Comparison of ENCODE assay signal across 20 cellular contexts in the genomic region with DNA sequence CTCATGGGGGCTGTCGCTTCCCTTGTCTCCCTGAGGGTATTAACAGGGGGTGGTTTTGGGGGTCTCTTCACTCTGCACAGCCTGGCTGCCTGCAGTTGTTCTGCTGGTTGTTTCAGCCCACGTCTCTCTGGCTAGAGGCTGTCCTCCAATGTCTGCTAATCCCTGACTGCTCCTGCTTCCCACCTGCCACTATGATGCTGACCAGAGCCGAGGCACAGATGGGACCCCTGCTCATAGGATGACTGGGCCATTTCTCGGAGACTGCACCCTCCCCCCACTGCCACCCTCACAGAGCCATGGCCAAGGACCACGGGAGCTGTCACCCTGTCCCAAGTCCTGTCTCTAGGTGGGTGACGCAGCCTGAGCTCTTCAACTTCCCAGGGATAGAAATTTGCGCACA. TPM values are rescaled to one million over a fixed set of nuclear protein-coding genes. Genes with fewer than 3 reads are reported as not detected.
DNase-seq lines count a peak whose midpoint lies in the region; ATAC-seq and TF ChIP-seq lines count a peak whose summit lies in the region.
"Had no signal": no experiment of that assay in that cellular context is flagged by ENCODE, and none has a peak within 500 bp of the region (broad histone marks: within the 10 kb centered on the region; RNA-seq: fewer than 3 reads in every experiment).

No MANE protein-coding gene starts in this region.

- H3K4me1 ChIP-seq in effector memory CD4-positive, alpha-beta T cell (ENCODE audit: control insufficient read depth, insufficient read depth, low read length, poor library complexity, severe bottlenecking): peaks cover 26% of the 10 kb centered on the region

- H3K27me3 ChIP-seq in effector memory CD4-positive, alpha-beta T cell (replicated peaks; ENCODE audit: control insufficient read depth, insufficient read depth, low read length, poor library complexity, severe bottlenecking): peaks cover 15% of the 10 kb centered on the region

- no peak overlapping the region for H3K4me3 ChIP-seq in effector memory CD4-positive, alpha-beta T cell (ENCODE audit: insufficient read depth, low read depth, low read length, poor library complexity, severe bottlenecking)

- no peak for DNase-seq in activated naive CD4-positive, alpha-beta T cell treated with anti-CD3 and anti-CD28 coated beads, Interleukin-2, amount 10 ng/mL, durations not matched to agents 7 days and 5 days
- no peak for DNase-seq in activated naive CD4-positive, alpha-beta T cell treated with anti-CD3 and anti-CD28 coated beads, Interleukin-2, amount 50 U/mL, for 16 hours
- DNase-seq in WTC11 (ENCODE audit: low spot score) (no peak), glutamatergic neuron (no peak)
- DNase-seq in stimulated activated naive CD8-positive, alpha-beta T cell treated with anti-CD3 and anti-CD28 coated beads, Interleukin-15, amount 100 ng/mL, for 72 hours: no peak
- DNase-seq in effector memory CD4-positive, alpha-beta T cell: no peak
- DNase-seq: activated CD4-positive, CD25-positive, alpha-beta regulatory T cell treated with anti-CD3 and anti-CD28 coated beads, Interleukin-2, amount 50 U/mL, for 72 hours; activated T-cell treated with anti-CD3 and anti-CD28 coated beads for 4 hours; anterior cingulate cortex; GOT3; hippocampal formation; kidney; mesenchymal stem cell; MV-4-11; NCI-H2029; NCI-H510A had no signal

- H3K27ac ChIP-seq in effector memory CD4-positive, alpha-beta T cell (ENCODE audit: insufficient read depth, low read length, poor library complexity, severe bottlenecking): no peak overlapping the region
- H3K27ac ChIP-seq: neutrophil had no signal

- ATAC-seq in WTC11 (no peak), HG02981 (IDR thresholded peaks at IDR 0.05; ENCODE audit: unreplicated experiment) (no peak), GM19023 (IDR thresholded peaks at IDR 0.05; ENCODE audit: unreplicated experiment) (no peak)
- no peak for ATAC-seq in stimulated activated naive CD8-positive, alpha-beta T cell treated with anti-CD3 and anti-CD28 coated beads, Interleukin-15, amount 100 ng/mL, for 72 hours
- ATAC-seq: right cardiac atrium had no signal

- no peaks in the 10 kb centered on the region for H3K36me3 ChIP-seq in effector memory CD4-positive, alpha-beta T cell (ENCODE audit: control insufficient read depth, insufficient read depth, low read length)
- H3K36me3 ChIP-seq: neutrophil had no signal

- peaks cover 46% of the 10 kb centered on the region for H3K27me3 Mint-ChIP-seq in activated naive CD4-positive, alpha-beta T cell treated with anti-CD3 and anti-CD28 coated beads, Interleukin-2, amount 10 ng/mL, durations not matched to agents 7 days and 5 days
- H3K27me3 Mint-ChIP-seq in WTC11 (ENCODE audit: low read depth): peaks cover 26% of the 10 kb centered on the region
- H3K27me3 Mint-ChIP-seq in glutamatergic neuron (ENCODE audit: unreplicated experiment): peaks cover 18% of the 10 kb centered on the region
- peaks cover 17% of the 10 kb centered on the region for H3K27me3 Mint-ChIP-seq in stimulated activated naive CD8-positive, alpha-beta T cell treated with anti-CD3 and anti-CD28 coated beads, Interleukin-15, amount 100 ng/mL, for 72 hours

- no peaks in the 10 kb centered on the region for H3K9me3 Mint-ChIP-seq in activated naive CD4-positive, alpha-beta T cell treated with anti-CD3 and anti-CD28 coated beads, Interleukin-2, amount 10 ng/mL, durations not matched to agents 7 days and 5 days
- H3K9me3 Mint-ChIP-seq in WTC11 (no peaks in the 10 kb centered on the region), glutamatergic neuron (ENCODE audit: unreplicated experiment) (peaks cover under 1% of the 10 kb centered on the region)
- H3K9me3 Mint-ChIP-seq in stimulated activated naive CD8-positive, alpha-beta T cell treated with anti-CD3 and anti-CD28 coated beads, Interleukin-15, amount 100 ng/mL, for 72 hours: no peaks in the 10 kb centered on the region

- no peak for TF ChIP-seq CTCF in WTC11 (IDR thresholded peaks at IDR 0.05)
- TF ChIP-seq CTCF in glutamatergic neuron (IDR thresholded peaks at IDR 0.05; ENCODE audit: partially characterized antibody, unreplicated experiment): no peak

- H3K4me3 Mint-ChIP-seq in activated naive CD4-positive, alpha-beta T cell treated with anti-CD3 and anti-CD28 coated beads, Interleukin-2, amount 10 ng/mL, durations not matched to agents 7 days and 5 days: peak overlapping the region; percentile 27
- H3K4me3 Mint-ChIP-seq in WTC11: peak overlapping the region; percentile 49
- H3K4me3 Mint-ChIP-seq in glutamatergic neuron (ENCODE audit: unreplicated experiment): peak overlapping the region; percentile 75
- peak overlapping the region; percentile 18 to 25 for H3K4me3 Mint-ChIP-seq in stimulated activated naive CD8-positive, alpha-beta T cell treated with anti-CD3 and anti-CD28 coated beads, Interleukin-15, amount 100 ng/mL, for 72 hours

- H3K4me1 Mint-ChIP-seq in activated naive CD4-positive, alpha-beta T cell treated with anti-CD3 and anti-CD28 coated beads, Interleukin-2, amount 10 ng/mL, durations not matched to agents 7 days and 5 days: peaks cover 28% of the 10 kb centered on the region
- H3K4me1 Mint-ChIP-seq in WTC11: peaks cover 25% of the 10 kb centered on the region
- H3K4me1 Mint-ChIP-seq in glutamatergic neuron (ENCODE audit: low read depth, unreplicated experiment): peaks cover 30% of the 10 kb centered on the region
- peaks cover 34% of the 10 kb centered on the region for H3K4me1 Mint-ChIP-seq in stimulated activated naive CD8-positive, alpha-beta T cell treated with anti-CD3 and anti-CD28 coated beads, Interleukin-15, amount 100 ng/mL, for 72 hours

- CTCF ChIA-PET in activated naive CD4-positive, alpha-beta T cell treated with anti-CD3 and anti-CD28 coated beads, Interleukin-2, amount 10 ng/mL, durations not matched to agents 7 days and 5 days (lab: Charles Lee): no interaction called here
- CTCF ChIA-PET in WTC11 (lab: Charles Lee): interaction anchor here (2.2 kb wide), 1 partner anchor 75 kb away, joined by 8 read pairs; no protein-coding TSS in a partner anchor

- POLR2A ChIA-PET in WTC11 (lab: Charles Lee): no interaction called here

- no peaks in the 10 kb centered on the region for H3K9me3 ChIP-seq in effector memory CD4-positive, alpha-beta T cell (ENCODE audit: control insufficient read depth, low read length)
- H3K9me3 ChIP-seq: neutrophil had no signal

- H3K27ac Mint-ChIP-seq in activated naive CD4-positive, alpha-beta T cell treated with anti-CD3 and anti-CD28 coated beads, Interleukin-2, amount 10 ng/mL, durations not matched to agents 7 days and 5 days: no peak overlapping the region
- H3K27ac Mint-ChIP-seq in WTC11 (no peak overlapping the region), glutamatergic neuron (ENCODE audit: unreplicated experiment) (peak overlapping the region; percentile 73)
- peak overlapping the region in 1 of 2 donors; percentile 42 for H3K27ac Mint-ChIP-seq in stimulated activated naive CD8-positive, alpha-beta T cell treated with anti-CD3 and anti-CD28 coated beads, Interleukin-15, amount 100 ng/mL, for 72 hours

- peaks cover 7% of the 10 kb centered on the region for H3K36me3 Mint-ChIP-seq in activated naive CD4-positive, alpha-beta T cell treated with anti-CD3 and anti-CD28 coated beads, Interleukin-2, amount 10 ng/mL, durations not matched to agents 7 days and 5 days
- H3K36me3 Mint-ChIP-seq in WTC11 (no peaks in the 10 kb centered on the region; the same call in 1 of the 2 replicates), glutamatergic neuron (ENCODE audit: unreplicated experiment) (no peaks in the 10 kb centered on the region)

TF ChIP-seq in WTC11, 78 proteins besides CTCF, POLR2A, EP300 and RAD21 (continues in another document):
- TF ChIP-seq PREB (CRISPR knock-in tag; IDR thresholded peaks at IDR 0.05; ENCODE audit: borderline replicate concordance): no peak
- no peak for TF ChIP-seq ZNF396 (CRISPR knock-in tag; IDR thresholded peaks at IDR 0.05; ENCODE audit: borderline replicate concordance)
- no peak for TF ChIP-seq SP1 (CRISPR knock-in tag; conservative IDR thresholded peaks at IDR 0.05)
- TF ChIP-seq RORB (CRISPR knock-in tag; IDR thresholded peaks at IDR 0.05): no peak
- TF ChIP-seq JUN (CRISPR knock-in tag; IDR thresholded peaks at IDR 0.05): no peak
- TF ChIP-seq GTF2I (CRISPR knock-in tag; conservative IDR thresholded peaks at IDR 0.05): no peak
- no peak for TF ChIP-seq NR2C2 (CRISPR knock-in tag; IDR thresholded peaks at IDR 0.05)
- no peak for TF ChIP-seq FOXJ3 (CRISPR knock-in tag; IDR thresholded peaks at IDR 0.05; ENCODE audit: borderline replicate concordance)
- TF ChIP-seq ATF6 (CRISPR knock-in tag; IDR thresholded peaks at IDR 0.05): no peak
- TF ChIP-seq IRF1 (CRISPR knock-in tag; IDR thresholded peaks at IDR 0.05): no peak

RNA-seq across cellular contexts. Expression of gene ACSF3, which starts 1.6 kb away (rescaled TPM):
- 22.9 to 29.5 TPM (median 26.4 TPM) in 3 replicates for total RNA-seq in WTC11 (2021)
- 29.3 TPM for total RNA-seq in glutamatergic neuron (ENCODE audit: unreplicated experiment)

Comparison
In these comparisons a context has a peak if more than half of its experiments do, and no peak if none do; other contexts are left out.
1. H3K4me3 Mint-ChIP-seq: peak in every context shown above with its lines; median percentile 75 in glutamatergic neuron; 49 in WTC11; 27 in activated naive CD4-positive, alpha-beta T cell treated with anti-CD3 and anti-CD28 coated beads, Interleukin-2, amount 10 ng/mL, durations not matched to agents 7 days and 5 days; 22 in stimulated activated naive CD8-positive, alpha-beta T cell treated with anti-CD3 and anti-CD28 coated beads, Interleukin-15, amount 100 ng/mL, for 72 hours.